28 cellular contexts compared by ENCODE assay signal in the genomic region with DNA sequence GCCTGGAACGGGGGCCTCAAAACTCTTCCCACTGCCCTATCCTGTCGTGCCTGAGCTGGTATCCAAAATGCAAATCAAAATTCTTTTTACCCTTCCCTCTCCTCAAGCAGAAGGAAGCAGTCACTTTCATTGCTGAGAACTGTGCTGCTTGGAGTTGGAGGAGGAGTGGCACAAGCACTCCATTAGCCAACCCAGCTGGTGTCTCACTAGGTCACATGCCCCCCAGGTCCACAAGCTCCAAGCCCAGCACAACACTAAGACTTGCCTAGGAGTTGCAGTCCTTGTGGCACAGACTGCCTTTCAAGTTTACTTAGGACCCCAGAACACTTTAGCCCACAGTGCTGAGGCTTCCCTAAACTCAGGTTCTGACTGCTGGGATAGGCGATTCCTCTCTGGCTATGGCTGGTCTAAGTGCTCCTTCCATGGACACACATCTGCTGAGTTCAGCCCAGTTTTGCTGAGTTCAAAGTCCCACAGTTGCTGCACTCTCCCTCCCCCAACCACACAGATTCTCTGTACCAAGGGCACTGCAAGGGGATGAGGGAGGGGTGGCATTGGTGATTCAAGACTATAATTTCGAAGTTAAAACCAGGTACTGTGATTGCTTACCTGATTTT.
"Had no signal": no experiment of that assay in that cellular context is flagged by ENCODE, and none has a peak within 500 bp of the region (broad histone marks: within the 10 kb centered on the region; RNA-seq: fewer than 3 reads in every experiment).

No MANE protein-coding gene starts in this region.

- ATAC-seq: activated CD4-positive, alpha-beta T cell treated with anti-CD3 and anti-CD28 coated beads for 36 hours; activated CD4-positive, CD25-positive, alpha-beta regulatory T cell treated with anti-CD3 and anti-CD28 coated beads, Interleukin-2, amount 50 U/mL, for 24 hours; activated CD8-positive, alpha-beta T cell treated with anti-CD3 and anti-CD28 coated beads, Interleukin-2, amount 10 ng/mL, durations not matched to agents 7 days and 5 days; activated naive CD4-positive, alpha-beta T cell treated with anti-CD3 and anti-CD28 coated beads, Interleukin-2, amount 50 U/mL, for 72 hours; activated T-cell treated with anti-CD3 and anti-CD28 coated beads, Interleukin-2, amount 50 U/mL, for 4 hours; Panc1 had no signal

- H3K27ac ChIP-seq: SJCRH30, SK-N-MC had no signal

- H3K4me1 ChIP-seq: SJCRH30 had no signal

- H3K27me3 Mint-ChIP-seq: activated CD4-positive, alpha-beta T cell treated with anti-CD3 and anti-CD28 coated beads for 36 hours; activated CD4-positive, alpha-beta T cell treated with anti-CD3 and anti-CD28 coated beads, Interleukin-2, amount 10 ng/mL, durations not matched to agents 7 days and 5 days; brain; central memory CD8-positive, alpha-beta T cell had no signal

- H3K27ac Mint-ChIP-seq: activated CD4-positive, alpha-beta T cell treated with anti-CD3 and anti-CD28 coated beads for 36 hours; activated CD4-positive, alpha-beta T cell treated with anti-CD3 and anti-CD28 coated beads, Interleukin-2, amount 10 ng/mL, durations not matched to agents 7 days and 5 days; activated naive CD4-positive, alpha-beta T cell treated with anti-CD3 and anti-CD28 coated beads for 36 hours; activated naive CD4-positive, alpha-beta T cell treated with anti-CD3 and anti-CD28 coated beads, Interleukin-2, amount 50 U/mL, for 72 hours; activated T-helper 1 cell treated with anti-CD3 and anti-CD28 coated beads, Interleukin-12 subunit alpha, Interleukin-12 subunit beta, Interleukin-2, Interleukin-4 antibody, amounts not matched to agents 30 ng/mL and 10 ng/mL and 1 ng/mL, durations not matched to agents 14 hours and 24 hours and 36 hours; brain had no signal

- H3K4me3 Mint-ChIP-seq: activated CD4-positive, alpha-beta T cell treated with anti-CD3 and anti-CD28 coated beads for 36 hours; activated CD4-positive, alpha-beta T cell treated with anti-CD3 and anti-CD28 coated beads, Interleukin-2, amount 10 ng/mL, durations not matched to agents 7 days and 5 days; activated CD8-positive, alpha-beta T cell treated with anti-CD3 and anti-CD28 coated beads, Interleukin-2, amount 10 ng/mL, durations not matched to agents 7 days and 5 days; activated naive CD4-positive, alpha-beta T cell treated with anti-CD3 and anti-CD28 coated beads for 36 hours; activated T-cell treated with anti-CD3 and anti-CD28 coated beads, Interleukin-2, amount 50 U/mL, for 4 hours; activated T-helper 1 cell treated with anti-CD3 and anti-CD28 coated beads, Interleukin-12 subunit alpha, Interleukin-12 subunit beta, Interleukin-2, Interleukin-4 antibody, amounts not matched to agents 30 ng/mL and 10 ng/mL and 1 ng/mL, durations not matched to agents 14 hours and 24 hours and 36 hours; brain; central memory CD8-positive, alpha-beta T cell had no signal

- DNase-seq: activated CD4-positive, alpha-beta T cell treated with anti-CD3 and anti-CD28 coated beads for 36 hours; activated CD4-positive, alpha-beta T cell treated with anti-CD3 and anti-CD28 coated beads, Interleukin-2, amount 10 ng/mL, durations not matched to agents 7 days and 5 days; activated CD4-positive, alpha-beta T cell treated with anti-CD3 and anti-CD28 coated beads, Interleukin-2, amount 50 U/mL, for 48 hours; activated CD8-positive, alpha-beta memory T cell treated with anti-CD3 and anti-CD28 coated beads, Interleukin-2, amount 50 U/mL, for 4 hours; activated CD8-positive, alpha-beta T cell treated with anti-CD3 and anti-CD28 coated beads, Interleukin-2, amount 10 ng/mL, durations not matched to agents 7 days and 5 days; activated gamma-delta T cell treated with Interleukin-2 at 50 U/mL for 16 hours; activated naive CD4-positive, alpha-beta T cell treated with anti-CD3 and anti-CD28 coated beads for 36 hours; activated T-cell treated with anti-CD3 and anti-CD28 coated beads for 4 hours; activated T-cell treated with anti-CD3 and anti-CD28 coated beads, Interleukin-2, amount 50 U/mL, for 4 hours; anterior cingulate cortex; NCI-H1105; NCI-H1417 treated with DMSO at 0.1 percent for 48 hours; NCI-H187 treated with DMSO at 0.1 percent for 48 hours; NCI-H2081; NCI-H2171 treated with DMSO at 0.1 percent for 48 hours; NCI-H2227 treated with DMSO at 0.1 percent for 48 hours; NCI-H446; NCI-H524; SHP77; SJCRH30; T1000 had no signal

- H3K4me1 Mint-ChIP-seq: activated CD4-positive, alpha-beta T cell treated with anti-CD3 and anti-CD28 coated beads for 36 hours; activated CD4-positive, alpha-beta T cell treated with anti-CD3 and anti-CD28 coated beads, Interleukin-2, amount 10 ng/mL, durations not matched to agents 7 days and 5 days; brain; central memory CD8-positive, alpha-beta T cell had no signal

- H3K9me3 ChIP-seq: SJCRH30 had no signal

- H3K36me3 ChIP-seq: SJCRH30 had no signal

- H3K9me3 Mint-ChIP-seq: central memory CD8-positive, alpha-beta T cell had no signal

- H3K4me3 ChIP-seq: SJCRH30, SK-N-MC had no signal

- H3K27me3 ChIP-seq: SJCRH30 had no signal
